ENCODE assay signal across 1 cellular context in genomic region chr3:183360971-183361624, GRCh38.
TF ChIP-seq lines count a peak whose summit lies in the region.

No MANE protein-coding gene starts in this region.

TF ChIP-seq in K562, 482 proteins besides CTCF, POLR2A, EP300 and RAD21 (continued from another document and continues in another):
- TF ChIP-seq, protein P1, sequence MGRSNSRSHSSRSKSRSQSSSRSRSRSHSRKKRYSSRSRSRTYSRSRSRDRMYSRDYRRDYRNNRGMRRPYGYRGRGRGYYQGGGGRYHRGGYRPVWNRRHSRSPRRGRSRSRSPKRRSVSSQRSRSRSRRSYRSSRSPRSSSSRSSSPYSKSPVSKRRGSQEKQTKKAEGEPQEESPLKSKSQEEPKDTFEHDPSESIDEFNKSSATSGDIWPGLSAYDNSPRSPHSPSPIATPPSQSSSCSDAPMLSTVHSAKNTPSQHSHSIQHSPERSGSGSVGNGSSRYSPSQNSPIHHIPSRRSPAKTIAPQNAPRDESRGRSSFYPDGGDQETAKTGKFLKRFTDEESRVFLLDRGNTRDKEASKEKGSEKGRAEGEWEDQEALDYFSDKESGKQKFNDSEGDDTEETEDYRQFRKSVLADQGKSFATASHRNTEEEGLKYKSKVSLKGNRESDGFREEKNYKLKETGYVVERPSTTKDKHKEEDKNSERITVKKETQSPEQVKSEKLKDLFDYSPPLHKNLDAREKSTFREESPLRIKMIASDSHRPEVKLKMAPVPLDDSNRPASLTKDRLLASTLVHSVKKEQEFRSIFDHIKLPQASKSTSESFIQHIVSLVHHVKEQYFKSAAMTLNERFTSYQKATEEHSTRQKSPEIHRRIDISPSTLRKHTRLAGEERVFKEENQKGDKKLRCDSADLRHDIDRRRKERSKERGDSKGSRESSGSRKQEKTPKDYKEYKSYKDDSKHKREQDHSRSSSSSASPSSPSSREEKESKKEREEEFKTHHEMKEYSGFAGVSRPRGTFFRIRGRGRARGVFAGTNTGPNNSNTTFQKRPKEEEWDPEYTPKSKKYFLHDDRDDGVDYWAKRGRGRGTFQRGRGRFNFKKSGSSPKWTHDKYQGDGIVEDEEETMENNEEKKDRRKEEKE (IDR thresholded peaks at IDR 0.05; ENCODE audit: borderline replicate concordance in 1 of 2, control insufficient read depth in 1 of 2, low read depth in 2 of 2, low read length in 1 of 2) = no peak
- TF ChIP-seq, protein P2, sequence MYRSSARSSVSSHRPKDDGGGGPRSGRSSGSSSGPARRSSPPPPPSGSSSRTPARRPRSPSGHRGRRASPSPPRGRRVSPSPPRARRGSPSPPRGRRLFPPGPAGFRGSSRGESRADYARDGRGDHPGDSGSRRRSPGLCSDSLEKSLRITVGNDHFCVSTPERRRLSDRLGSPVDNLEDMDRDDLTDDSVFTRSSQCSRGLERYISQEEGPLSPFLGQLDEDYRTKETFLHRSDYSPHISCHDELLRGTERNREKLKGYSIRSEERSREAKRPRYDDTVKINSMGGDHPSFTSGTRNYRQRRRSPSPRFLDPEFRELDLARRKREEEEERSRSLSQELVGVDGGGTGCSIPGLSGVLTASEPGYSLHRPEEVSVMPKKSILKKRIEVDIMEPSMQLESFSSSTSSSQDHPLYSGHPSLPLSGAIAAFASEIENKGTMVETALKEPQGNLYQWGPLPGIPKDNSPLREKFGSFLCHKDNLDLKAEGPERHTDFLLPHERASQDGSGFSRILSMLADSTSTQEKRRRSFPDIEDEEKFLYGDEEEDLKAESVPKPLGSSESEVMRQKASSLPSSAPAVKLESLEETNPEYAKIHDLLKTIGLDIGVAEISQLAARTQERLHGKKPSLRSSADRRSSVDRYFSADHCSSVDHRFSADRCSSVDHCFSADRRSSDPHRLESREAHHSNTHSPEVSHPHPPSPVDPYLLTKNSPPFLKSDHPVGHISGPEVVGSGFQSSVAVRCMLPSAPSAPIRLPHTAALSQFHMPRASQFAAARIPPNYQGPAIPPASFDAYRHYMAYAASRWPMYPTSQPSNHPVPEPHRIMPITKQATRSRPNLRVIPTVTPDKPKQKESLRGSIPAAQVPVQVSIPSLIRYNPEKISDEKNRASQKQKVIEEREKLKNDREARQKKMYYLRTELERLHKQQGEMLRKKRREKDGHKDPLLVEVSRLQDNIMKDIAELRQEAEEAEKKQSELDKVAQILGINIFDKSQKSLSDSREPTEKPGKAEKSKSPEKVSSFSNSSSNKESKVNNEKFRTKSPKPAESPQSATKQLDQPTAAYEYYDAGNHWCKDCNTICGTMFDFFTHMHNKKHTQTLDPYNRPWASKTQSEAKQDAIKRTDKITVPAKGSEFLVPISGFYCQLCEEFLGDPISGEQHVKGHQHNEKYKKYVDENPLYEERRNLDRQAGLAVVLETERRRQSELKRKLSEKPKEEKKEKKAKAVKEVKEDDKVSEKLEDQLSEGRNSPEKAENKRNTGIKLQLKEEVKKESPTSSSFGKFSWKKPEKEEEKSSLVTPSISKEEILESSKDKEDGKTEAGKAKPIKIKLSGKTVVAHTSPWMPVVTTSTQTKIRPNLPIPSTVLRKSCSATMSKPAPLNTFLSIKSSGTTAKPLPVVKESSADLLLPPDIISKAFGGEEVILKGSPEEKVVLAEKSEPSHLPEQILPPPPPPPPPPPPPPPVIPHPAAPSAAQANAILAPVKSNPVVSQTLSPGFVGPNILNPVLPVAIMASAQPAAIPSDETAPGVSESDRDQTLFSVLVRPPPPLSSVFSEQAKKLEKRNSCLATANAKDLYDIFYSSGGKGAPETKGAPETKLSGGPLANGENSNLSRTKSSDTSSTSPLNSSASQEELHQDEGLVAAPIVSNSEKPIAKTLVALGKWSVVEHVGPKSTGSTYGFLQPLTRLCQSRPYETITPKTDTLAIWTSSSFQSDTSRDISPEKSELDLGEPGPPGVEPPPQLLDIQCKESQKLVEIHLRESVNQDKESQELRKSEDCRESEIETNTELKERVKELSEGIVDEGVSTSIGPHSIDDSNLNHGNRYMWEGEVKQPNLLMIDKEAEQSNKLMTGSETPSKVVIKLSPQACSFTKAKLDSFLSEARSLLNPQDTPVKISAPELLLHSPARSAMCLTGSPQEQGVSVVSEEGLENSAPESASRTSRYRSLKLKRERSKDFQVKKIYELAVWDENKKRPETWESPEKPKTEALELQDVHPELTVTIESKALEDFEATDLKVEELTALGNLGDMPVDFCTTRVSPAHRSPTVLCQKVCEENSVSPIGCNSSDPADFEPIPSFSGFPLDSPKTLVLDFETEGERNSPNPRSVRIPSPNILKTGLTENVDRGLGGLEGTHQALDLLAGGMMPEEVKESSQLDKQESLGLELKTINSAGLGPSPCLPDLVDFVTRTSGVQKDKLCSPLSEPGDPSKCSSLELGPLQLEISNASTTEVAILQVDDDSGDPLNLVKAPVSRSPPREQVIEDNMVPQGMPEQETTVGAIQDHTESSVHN (IDR thresholded peaks at IDR 0.05; ENCODE audit: borderline replicate concordance in 1 of 2, low read depth in 1 of 2) = 0 out of 4 replicates have a peak, but pooled peaks of 1 of the 2 experiments have one; percentile 2
- peak; percentile 95 for TF ChIP-seq CBFA2T3 (IDR thresholded peaks at IDR 0.05)
- no peak for TF ChIP-seq SRSF9 (IDR thresholded peaks at IDR 0.05; ENCODE audit: borderline replicate concordance, low read depth, low read length)
- peak; percentile 54; the same call in 1 of the 2 replicates for TF ChIP-seq FOXJ2 (tag; IDR thresholded peaks at IDR 0.05)
- no peak for TF ChIP-seq POLR2AphosphoS2 (IDR thresholded peaks at IDR 0.05; ENCODE audit: low read length)
- peak; percentile 87 for TF ChIP-seq ZBTB2 (IDR thresholded peaks at IDR 0.05)
- TF ChIP-seq SP1 (CRISPR knock-in tag; IDR thresholded peaks at IDR 0.05) = peak; percentile 77; the same call in 1 of the 2 replicates
- TF ChIP-seq ZNF79 (CRISPR knock-in tag; IDR thresholded peaks at IDR 0.05; ENCODE audit: low read depth) = no peak
- TF ChIP-seq, protein P3, sequence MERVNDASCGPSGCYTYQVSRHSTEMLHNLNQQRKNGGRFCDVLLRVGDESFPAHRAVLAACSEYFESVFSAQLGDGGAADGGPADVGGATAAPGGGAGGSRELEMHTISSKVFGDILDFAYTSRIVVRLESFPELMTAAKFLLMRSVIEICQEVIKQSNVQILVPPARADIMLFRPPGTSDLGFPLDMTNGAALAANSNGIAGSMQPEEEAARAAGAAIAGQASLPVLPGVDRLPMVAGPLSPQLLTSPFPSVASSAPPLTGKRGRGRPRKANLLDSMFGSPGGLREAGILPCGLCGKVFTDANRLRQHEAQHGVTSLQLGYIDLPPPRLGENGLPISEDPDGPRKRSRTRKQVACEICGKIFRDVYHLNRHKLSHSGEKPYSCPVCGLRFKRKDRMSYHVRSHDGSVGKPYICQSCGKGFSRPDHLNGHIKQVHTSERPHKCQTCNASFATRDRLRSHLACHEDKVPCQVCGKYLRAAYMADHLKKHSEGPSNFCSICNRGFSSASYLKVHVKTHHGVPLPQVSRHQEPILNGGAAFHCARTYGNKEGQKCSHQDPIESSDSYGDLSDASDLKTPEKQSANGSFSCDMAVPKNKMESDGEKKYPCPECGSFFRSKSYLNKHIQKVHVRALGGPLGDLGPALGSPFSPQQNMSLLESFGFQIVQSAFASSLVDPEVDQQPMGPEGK (CRISPR knock-in tag; IDR thresholded peaks at IDR 0.05; ENCODE audit: borderline replicate concordance) = no peak
- TF ChIP-seq ZNF707 (CRISPR knock-in tag; conservative IDR thresholded peaks at IDR 0.05) = no peak
- no peak for TF ChIP-seq CBX5 (IDR thresholded peaks at IDR 0.05; ENCODE audit: borderline replicate concordance, low read depth)
- no peak for TF ChIP-seq SIN3A (IDR thresholded peaks at IDR 0.05; ENCODE audit: borderline replicate concordance in 2 of 2, control insufficient read depth in 1 of 2, low read depth in 2 of 2, low read length in 2 of 2)
- no peak for TF ChIP-seq ZZZ3 (IDR thresholded peaks at IDR 0.05)
- no peak for TF ChIP-seq SLC30A9 (CRISPR knock-in tag; IDR thresholded peaks at IDR 0.05)
- peak; percentile 69 for TF ChIP-seq MTA3 (IDR thresholded peaks at IDR 0.05; ENCODE audit: borderline replicate concordance)
- no peak for TF ChIP-seq ZNF740 (CRISPR knock-in tag; IDR thresholded peaks at IDR 0.05)
- TF ChIP-seq ZNF740 (tag; IDR thresholded peaks at IDR 0.05) = no peak
- TF ChIP-seq ZNF764 (CRISPR knock-in tag; IDR thresholded peaks at IDR 0.05; ENCODE audit: low read depth) = no peak
- no peak for TF ChIP-seq ZFP36 (IDR thresholded peaks at IDR 0.05; ENCODE audit: low read depth, low read length, partially characterized antibody)
- TF ChIP-seq ZBTB5 (IDR thresholded peaks at IDR 0.05) = peak; percentile 70; the same call in 1 of the 2 replicates
- TF ChIP-seq ASH1L (IDR thresholded peaks at IDR 0.05; ENCODE audit: borderline replicate concordance, low read depth, partially characterized antibody) = peak; percentile 34
- no peak for TF ChIP-seq ZNF133 (CRISPR knock-in tag; IDR thresholded peaks at IDR 0.05)
- TF ChIP-seq RFX5 (IDR thresholded peaks at IDR 0.05; ENCODE audit: low read depth, low read length) = no peak
- TF ChIP-seq TARDBP (IDR thresholded peaks at IDR 0.05) = 0 out of 2 replicates have a peak, but pooled peaks have one; percentile 56
- TF ChIP-seq PTBP1 (IDR thresholded peaks at IDR 0.05; ENCODE audit: low read depth, low read length) = no peak
- TF ChIP-seq FOS (IDR thresholded peaks at IDR 0.05; ENCODE audit: extremely low read depth, insufficient read length) = no peak
- peak; percentile 81 to 82 for TF ChIP-seq KDM1A (IDR thresholded peaks at IDR 0.05)
- TF ChIP-seq ETV5 (CRISPR knock-in tag; IDR thresholded peaks at IDR 0.05; ENCODE audit: low read depth) = 0 out of 2 replicates have a peak, but pooled peaks have one; percentile 22
- TF ChIP-seq, protein P4, sequence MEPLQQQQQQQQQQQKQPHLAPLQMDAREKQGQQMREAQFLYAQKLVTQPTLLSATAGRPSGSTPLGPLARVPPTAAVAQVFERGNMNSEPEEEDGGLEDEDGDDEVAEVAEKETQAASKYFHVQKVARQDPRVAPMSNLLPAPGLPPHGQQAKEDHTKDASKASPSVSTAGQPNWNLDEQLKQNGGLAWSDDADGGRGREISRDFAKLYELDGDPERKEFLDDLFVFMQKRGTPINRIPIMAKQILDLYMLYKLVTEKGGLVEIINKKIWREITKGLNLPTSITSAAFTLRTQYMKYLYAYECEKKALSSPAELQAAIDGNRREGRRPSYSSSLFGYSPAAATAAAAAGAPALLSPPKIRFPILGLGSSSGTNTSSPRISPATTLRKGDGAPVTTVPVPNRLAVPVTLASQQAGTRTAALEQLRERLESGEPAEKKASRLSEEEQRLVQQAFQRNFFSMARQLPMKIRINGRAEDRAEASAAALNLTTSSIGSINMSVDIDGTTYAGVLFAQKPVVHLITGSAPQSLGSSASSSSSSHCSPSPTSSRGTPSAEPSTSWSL (CRISPR knock-in tag; IDR thresholded peaks at IDR 0.05; ENCODE audit: borderline replicate concordance) = no peak
- TF ChIP-seq ZNF699 (CRISPR knock-in tag; IDR thresholded peaks at IDR 0.05; ENCODE audit: insufficient replicate concordance) = no peak
- TF ChIP-seq NFE2L1 (tag; IDR thresholded peaks at IDR 0.05; ENCODE audit: borderline replicate concordance, low read depth) = no peak
- peak; percentile 82; the same call in 1 of the 2 replicates for TF ChIP-seq THRAP3 (IDR thresholded peaks at IDR 0.05; ENCODE audit: borderline replicate concordance)
- no peak for TF ChIP-seq ZNF143 (CRISPR knock-in tag; IDR thresholded peaks at IDR 0.05)
- TF ChIP-seq TCF15 (CRISPR knock-in tag; IDR thresholded peaks at IDR 0.05) = no peak
- TF ChIP-seq SMC3 (conservative IDR thresholded peaks at IDR 0.05; ENCODE audit: insufficient read depth, low read depth, low read length) = no peak
- no peak for TF ChIP-seq ZNF76 (CRISPR knock-in tag; IDR thresholded peaks at IDR 0.05; ENCODE audit: borderline replicate concordance)
- TF ChIP-seq SMARCA4 (IDR thresholded peaks at IDR 0.05) = peak; percentile 93
- no peak for TF ChIP-seq ZBTB7A (IDR thresholded peaks at IDR 0.05; ENCODE audit: borderline replicate concordance, control insufficient read depth, low read depth, low read length)
- no peak for TF ChIP-seq XRCC3 (IDR thresholded peaks at IDR 0.05)
